19 cellular contexts compared by ENCODE assay signal in the genomic region with DNA sequence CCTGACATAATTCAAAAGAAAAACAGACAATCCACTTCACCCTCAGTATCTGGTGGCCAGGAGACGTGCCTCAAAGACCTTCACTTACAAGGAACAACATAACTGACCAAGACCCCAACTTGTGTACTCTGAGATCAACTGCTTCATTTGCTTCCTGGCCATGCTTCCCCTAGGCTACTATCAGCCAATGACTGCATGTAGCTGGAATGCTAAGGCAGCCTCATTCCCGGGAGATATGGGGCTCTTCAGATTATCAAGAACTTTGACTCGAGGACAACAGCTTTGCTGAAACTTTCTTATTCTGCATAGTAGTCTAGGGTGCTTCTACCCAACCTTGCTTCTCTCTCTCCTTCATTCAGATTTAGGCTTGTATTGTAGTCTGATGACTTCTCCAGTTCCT. TPM values are rescaled to one million over a fixed set of nuclear protein-coding genes. Genes with fewer than 3 reads are reported as not detected.
A peak's percentile ranks its signal among the peaks of the same experiment; 100 is the strongest.
DNase-seq lines count a peak whose midpoint lies in the region; ATAC-seq and TF ChIP-seq lines count a peak whose summit lies in the region.
"Had no signal": no experiment of that assay in that cellular context is flagged by ENCODE, and none has a peak within 500 bp of the region (broad histone marks: within the 10 kb centered on the region; RNA-seq: fewer than 3 reads in every experiment).

No MANE protein-coding gene starts in this region.

- H3K4me3 ChIP-seq in heart left ventricle (no peak overlapping the region), left ventricle myocardium inferior (no peak overlapping the region), stomach (no peak overlapping the region)
- H3K4me3 ChIP-seq: gastroesophageal sphincter, skin epidermis had no signal

- no peak overlapping the region for H3K27ac Mint-ChIP-seq in natural killer cell
- H3K27ac Mint-ChIP-seq: type B pancreatic cell had no signal

- TF ChIP-seq EP300 in stomach (IDR thresholded peaks at IDR 0.05): no peak

- no peaks in the 10 kb centered on the region for H3K9me3 Mint-ChIP-seq in natural killer cell
- H3K9me3 Mint-ChIP-seq: type B pancreatic cell had no signal

- no peak for TF ChIP-seq CTCF in heart left ventricle (IDR thresholded peaks at IDR 0.05)
- no peak for TF ChIP-seq CTCF in left ventricle myocardium inferior (IDR thresholded peaks at IDR 0.05; ENCODE audit: borderline replicate concordance)
- no peak for TF ChIP-seq CTCF in stomach (IDR thresholded peaks at IDR 0.05)
- TF ChIP-seq CTCF in natural killer cell (IDR thresholded peaks at IDR 0.05): no peak

- TF ChIP-seq POLR2A in heart left ventricle (IDR thresholded peaks at IDR 0.05) (no peak), stomach (IDR thresholded peaks at IDR 0.05) (no peak)

- ATAC-seq in heart left ventricle (peak; percentile 65 to 86 (median 68)), natural killer cell (no peak)
- ATAC-seq: gastroesophageal sphincter had no signal

- H3K36me3 ChIP-seq in heart left ventricle (no peaks in the 10 kb centered on the region), left ventricle myocardium inferior (no peaks in the 10 kb centered on the region), stomach (no peaks in the 10 kb centered on the region)
- H3K36me3 ChIP-seq: gastroesophageal sphincter had no signal

- H3K27me3 ChIP-seq in heart left ventricle: no peaks in the 10 kb centered on the region
- H3K27me3 ChIP-seq in left ventricle myocardium inferior (ENCODE audit: low read depth): no peaks in the 10 kb centered on the region
- no peaks in the 10 kb centered on the region for H3K27me3 ChIP-seq in stomach

- no peak overlapping the region for H3K4me3 Mint-ChIP-seq in natural killer cell
- H3K4me3 Mint-ChIP-seq: type B pancreatic cell had no signal

- no peaks in the 10 kb centered on the region for H3K36me3 Mint-ChIP-seq in natural killer cell
- H3K36me3 Mint-ChIP-seq: type B pancreatic cell had no signal

- H3K9me3 ChIP-seq in heart left ventricle (peaks cover 0 to 13% (median 0%) of the 10 kb centered on the region in 12 donors), left ventricle myocardium inferior (replicated peaks) (peaks cover 12% of the 10 kb centered on the region), stomach (peaks cover 0 to 9% (median 2%) of the 10 kb centered on the region in 4 donors)

- intact Hi-C loops in heart left ventricle (cut with DNase I) (no loop called here), left ventricle myocardium inferior (cut with micrococcal nuclease) (no loop called here), stomach (cut with DNase I; ENCODE audit: low total_unique reads) (no loop called here), natural killer cell (cut with micrococcal nuclease) (no loop called here)

- no peaks in the 10 kb centered on the region for H3K4me1 Mint-ChIP-seq in natural killer cell

- DNase-seq in heart left ventricle (peak in 1 of 5 donors; percentile 16), left ventricle myocardium inferior (no peak), amniotic epithelial cell (ENCODE audit: low read depth) (peak; percentile 69), hepatic stellate cell (ENCODE audit: low spot score) (peak; percentile 62), stomach (no peak), Ammon's horn (ENCODE audit: low spot score) (no peak), natural killer cell (no peak)
- DNase-seq in activated CD8-positive, alpha-beta memory T cell treated with anti-CD3 and anti-CD28 coated beads for 24 hours: no peak
- DNase-seq: activated naive CD4-positive, alpha-beta T cell treated with anti-CD3 and anti-CD28 coated beads, Interleukin-2, amount 50 U/mL, for 16 hours; GDM1; KBM-7; NCI-H1105; stimulated activated CD4-positive, alpha-beta T cell treated with anti-CD3 and anti-CD28 coated beads, Interleukin-4, amount 100 ng/mL, for 4 hours; T-helper 2 cell had no signal

- H3K27ac ChIP-seq in heart left ventricle: peak overlapping the region in 3 of 12 donors; percentile 25 to 37 (median 31)
- H3K27ac ChIP-seq in left ventricle myocardium inferior (replicated peaks): no peak overlapping the region
- no peak overlapping the region for H3K27ac ChIP-seq in stomach
- H3K27ac ChIP-seq: gastroesophageal sphincter, parathyroid adenoma, RWPE1, skin epidermis had no signal

- H3K4me1 ChIP-seq in heart left ventricle (peaks cover 0 to 11% (median 0%) of the 10 kb centered on the region in 12 donors), left ventricle myocardium inferior (peaks cover 15% of the 10 kb centered on the region), stomach (no peaks in the 10 kb centered on the region)
- H3K4me1 ChIP-seq: gastroesophageal sphincter, parathyroid adenoma had no signal

- H3K27me3 Mint-ChIP-seq in natural killer cell (ENCODE audit: low read depth in 2 of 2): peaks cover 0 to 4% of the 10 kb centered on the region in 2 donors
- H3K27me3 Mint-ChIP-seq: type B pancreatic cell had no signal

- 13 to 19% (median 15%) methylated on average over 3 of the region's 3 CpGs for WGBS in heart left ventricle, 4 donors
- WGBS in stomach, 5 donors: 40 to 51% (median 45%) methylated on average over 3 of the region's 3 CpGs

RNA-seq across cellular contexts. Expression of gene UCK2, which starts 11.7 kb away (rescaled TPM):
- total RNA-seq in heart left ventricle (10 to 100 TPM in 7 of 9 donors, 1 to 10 TPM in 2; 7.6 to 26.6 (median 13.9) TPM), left ventricle myocardium inferior (9.6 TPM), stomach (10 to 100 TPM; 12.3 to 72.8 (median 40.4) TPM), natural killer cell (10 to 100 TPM; 12.8 to 20.5 (median 14.4) TPM)
- polyA plus RNA-seq in heart left ventricle (10 to 100 TPM in 1 of 2 donors, 1 to 10 TPM in 1; 4.5 to 53.7 TPM), stomach (10 to 100 TPM; 16.5 to 21.5 (median 20.5) TPM)

RNA-seq across cellular contexts. Expression of gene TMCO1, which starts 47.1 kb away (rescaled TPM):
- total RNA-seq in heart left ventricle: 10 to 100 TPM; 33.2 to 66.6 (median 54.3) TPM
- polyA plus RNA-seq in heart left ventricle: 100 to 1,000 TPM in 1 of 2 donors, 10 to 100 TPM in 1; 27.4 to 102 TPM
- 51.9 TPM for total RNA-seq in left ventricle myocardium inferior
- 10 to 100 TPM in 4 of 5 donors, 1 to 10 TPM in 1; 6.7 to 69.2 (median 35.0) TPM for total RNA-seq in stomach
- polyA plus RNA-seq in stomach: 10 to 100 TPM; 24.4 to 56.0 (median 44.5) TPM
- total RNA-seq in natural killer cell: 10 to 100 TPM; 45.4 to 52.6 (median 47.6) TPM

Comparison
In these comparisons a context has a peak if more than half of its experiments do, and no peak if none do; other contexts are left out.
1. ATAC-seq: peak in heart left ventricle (4 of 4); none in natural killer cell (0 of 3).
2. DNase-seq: peak in amniotic epithelial cell (single experiment) and hepatic stellate cell (single experiment); none in left ventricle myocardium inferior (single experiment), stomach (single experiment), activated CD8-positive, alpha-beta memory T cell treated with anti-CD3 and anti-CD28 coated beads for 24 hours (single experiment), Ammon's horn (single experiment) and natural killer cell (single experiment).